In genomic region chr6:41920921-41921711, GRCh38 we compare ENCODE assay signal across 8 cellular contexts. TPM values are rescaled to one million over a fixed set of nuclear protein-coding genes. Genes with fewer than 3 reads are reported as not detected.
DNase-seq lines count a peak whose midpoint lies in the region; ATAC-seq and TF ChIP-seq lines count a peak whose summit lies in the region.

Gene BYSL (plus strand): TSS chr6:41921499. CDS start chr6:41921563, 64 bp downstream.
Gene MED20 (minus strand): TSS chr6:41921139. CDS start chr6:41921018, 121 bp downstream.

- 0 to 1% (median 0%) methylated on average over 55 of the region's 55 CpGs for WGBS in ovary, 3 donors

- H3K4me3 Mint-ChIP-seq in activated naive CD8-positive, alpha-beta T cell treated with anti-CD3 and anti-CD28 coated beads for 36 hours, result peak within 1 kb of the TSS; percentile 98

- H3K9me3 Mint-ChIP-seq in activated naive CD8-positive, alpha-beta T cell treated with anti-CD3 and anti-CD28 coated beads for 36 hours, result no peaks in the 10 kb centered on the region

- peak within 1 kb of the TSS; percentile 99 for H3K27ac Mint-ChIP-seq in activated naive CD8-positive, alpha-beta T cell treated with anti-CD3 and anti-CD28 coated beads for 36 hours

- H3K4me3 ChIP-seq in GM12865 (ENCODE audit: low read depth, low read length) (peak within 1 kb of the TSS; percentile 89), ovary (peak within 1 kb of the TSS; percentile 78), tibial artery (peak within 1 kb of the TSS; percentile 80 to 81)

- H3K9me3 ChIP-seq in ovary (no peaks in the 10 kb centered on the region), tibial artery (no peaks in the 10 kb centered on the region)

- peak; percentile 76 for TF ChIP-seq POLR2A in ovary (IDR thresholded peaks at IDR 0.05)

- peak; percentile 94 for TF ChIP-seq CTCF in GM12865 (IDR thresholded peaks at IDR 0.05; ENCODE audit: insufficient read depth, low read depth, low read length, missing control alignments)
- TF ChIP-seq CTCF in ovary (IDR thresholded peaks at IDR 0.05), result peak; percentile 97 to 99 (median 98)
- peak; percentile 96 to 98 for TF ChIP-seq CTCF in tibial artery (IDR thresholded peaks at IDR 0.05)

- H3K27ac ChIP-seq in ovary, result peak within 1 kb of the TSS; percentile 90 to 97
- peak within 1 kb of the TSS; percentile 87 to 93 for H3K27ac ChIP-seq in tibial artery

- H3K27me3 ChIP-seq in ovary, result no peaks in the 10 kb centered on the region
- no peaks in the 10 kb centered on the region for H3K27me3 ChIP-seq in tibial artery

- DNase-seq in GM12865 (ENCODE audit: low read depth) (peak; percentile 97), NCI-H1105 (lab: John Stamatoyannopoulos, UW) (peak; percentile 93), SKM-1 treated with dmso at 0.1 percent for 144 hours (lab: John Stamatoyannopoulos, UW; ENCODE audit: unreplicated experiment) (peak; percentile 94), head of caudate nucleus (peak; percentile 92 to 99 (median 96)), ovary (peak; percentile 91 to 95 (median 93)), tibial artery (peak; percentile 92 to 94)
- DNase-seq in activated naive CD8-positive, alpha-beta T cell treated with anti-CD3 and anti-CD28 coated beads for 36 hours, result peak; percentile 92

- H3K36me3 ChIP-seq in ovary (no peaks in the 10 kb centered on the region), tibial artery (peaks cover 0 to 18% (median 6%) of the 10 kb centered on the region in 3 donors)

- no peak for TF ChIP-seq EP300 in ovary (IDR thresholded peaks at IDR 0.05)

- peak; percentile 92 for ATAC-seq in HG02642 (IDR thresholded peaks at IDR 0.05; ENCODE audit: poor library complexity, unreplicated experiment)

- no peaks in the 10 kb centered on the region for H3K27me3 Mint-ChIP-seq in activated naive CD8-positive, alpha-beta T cell treated with anti-CD3 and anti-CD28 coated beads for 36 hours

- H3K4me1 Mint-ChIP-seq in activated naive CD8-positive, alpha-beta T cell treated with anti-CD3 and anti-CD28 coated beads for 36 hours, result peaks cover 39% of the 10 kb centered on the region

- intact Hi-C loops in head of caudate nucleus (cut with DNase I), result loop anchor here (1.0 to 5.0 kb wide), 4 partner anchors 26 to 296 kb away; partner anchors contain the start of genes MRPS10, TAF8, TOMM6 and USP49
- intact Hi-C loops in ovary (cut with DNase I), result loop anchor here in 2 of 4 donors (5.0 to 10.0 kb wide), 2 partner anchors 134 to 136 kb away; partner anchors contain the start of genes TOMM6 (in 2 of the 2) and PRICKLE4 (in 1 of the 2)
- intact Hi-C loops in tibial artery (cut with DNase I; ENCODE audit: low total_unique reads), result loop anchor here (1.0 to 5.0 kb wide), 2 partner anchors 121 to 134 kb away; partner anchors contain the start of gene TOMM6

- H3K36me3 Mint-ChIP-seq in activated naive CD8-positive, alpha-beta T cell treated with anti-CD3 and anti-CD28 coated beads for 36 hours, result peaks cover 30% of the 10 kb centered on the region

- peaks cover 5% of the 10 kb centered on the region for H3K4me1 ChIP-seq in ovary (ENCODE audit: insufficient read depth)
- H3K4me1 ChIP-seq in tibial artery, result peaks cover 0 to 56% (median 38%) of the 10 kb centered on the region in 4 donors

RNA-seq across cellular contexts. Expression of gene BYSL, which starts in this region (rescaled TPM):
- 10 to 100 TPM; 75.7 to 79.1 TPM for total RNA-seq in activated naive CD8-positive, alpha-beta T cell treated with anti-CD3 and anti-CD28 coated beads for 36 hours
- 10 to 100 TPM in 5 of 7 donors, 1 to 10 TPM in 2; 4.8 to 29.2 (median 14.8) TPM for total RNA-seq in ovary
- 1 to 10 TPM; 8.5 TPM for polyA plus RNA-seq in ovary

RNA-seq across cellular contexts. Expression of gene MED20, which starts in this region (rescaled TPM):
- total RNA-seq in activated naive CD8-positive, alpha-beta T cell treated with anti-CD3 and anti-CD28 coated beads for 36 hours, result 10 to 100 TPM; 19.8 to 22.3 TPM
- total RNA-seq in ovary, result 10 to 100 TPM in 5 of 7 donors, 1 to 10 TPM in 2; 8.4 to 20.0 (median 13.1) TPM
- 10 to 100 TPM in 1 of 2 donors, 1 to 10 TPM in 1; 7.2 to 15.1 TPM for polyA plus RNA-seq in ovary

Comparison
In these comparisons a context has a peak if more than half of its experiments do, and no peak if none do; other contexts are left out.
1. Peak in every context shown above with its lines: DNase-seq, ATAC-seq, H3K4me3 ChIP-seq and H3K27ac ChIP-seq.